Comparison of ENCODE assay signal across 8 cellular contexts in genomic region chr22:44172370-44173108, GRCh38. TPM values are rescaled to one million over a fixed set of nuclear protein-coding genes. Genes with fewer than 3 reads are reported as not detected.
DNase-seq lines count a peak whose midpoint lies in the region; ATAC-seq and TF ChIP-seq lines count a peak whose summit lies in the region.

No MANE protein-coding gene starts in this region.

- H3K27ac ChIP-seq in right lobe of liver = peak overlapping the region in 1 of 3 donors; percentile 33

- 37% methylated on average over 17 of the region's 22 CpGs for WGBS in right lobe of liver (ENCODE audit: insufficient coverage, low coverage, low lambda C conversion rate, missing lambda C conversion rate)

- H3K36me3 ChIP-seq in right lobe of liver = no peaks in the 10 kb centered on the region

- in situ Hi-C loops in GM13976 (cut with MboI; ENCODE audit: low sequenced_read_pairs, unreplicated experiment) = no loop called here

- no peaks in the 10 kb centered on the region for H3K27me3 ChIP-seq in right lobe of liver

- peak; percentile 65 for ATAC-seq in HG03095 (IDR thresholded peaks at IDR 0.05; ENCODE audit: unreplicated experiment)
- ATAC-seq in right lobe of liver = peak; percentile 65 to 87 (median 74)
- ATAC-seq in activated CD4-positive, CD25-positive, alpha-beta regulatory T cell treated with anti-CD3 and anti-CD28 coated beads, Interleukin-2, amount 50 U/mL, for 24 hours = no peak

- intact Hi-C loops in right lobe of liver (cut with DNase I) = no loop called here

- TF ChIP-seq CTCF in GM13976 (IDR thresholded peaks at IDR 0.05; ENCODE audit: borderline replicate concordance, control extremely low read depth, extremely low read depth, insufficient read depth, missing control alignments) (no peak), right lobe of liver (IDR thresholded peaks at IDR 0.05) (no peak)

- TF ChIP-seq POLR2A in right lobe of liver (IDR thresholded peaks at IDR 0.05) = no peak

- DNase-seq in GM13976 (ENCODE audit: low spot score) (peak; percentile 85), SW480 (ENCODE audit: low spot score) (peak; percentile 53), right lobe of liver (peak in 2 of 3 donors; percentile 68 to 75), kidney glomerular epithelial cell (lab: John Stamatoyannopoulos, UW) (no peak), cerebellar nuclear complex (lab: John Stamatoyannopoulos, UW) (no peak)
- DNase-seq in stimulated activated CD4-positive, alpha-beta T cell treated with anti-CD3 and anti-CD28 coated beads, Interleukin-4, amount 100 ng/mL, for 1 hour = no peak

- no peaks in the 10 kb centered on the region for H3K4me1 ChIP-seq in right lobe of liver

- no peak overlapping the region for H3K4me3 ChIP-seq in right lobe of liver

- H3K9me3 ChIP-seq in right lobe of liver = no peaks in the 10 kb centered on the region

RNA-seq across cellular contexts. Expression of gene PARVG, which starts 8.2 kb away (rescaled TPM):
- 10 to 100 TPM in 2 of 6 experiments, 1 to 10 TPM in 4; 3.7 to 10.8 (median 7.9) TPM for total RNA-seq in right lobe of liver

Comparison
In these comparisons a context has a peak if more than half of its experiments do, and no peak if none do; other contexts are left out.
1. DNase-seq: peak in GM13976 (single experiment), SW480 (single experiment) and right lobe of liver (2 of 3); none in kidney glomerular epithelial cell (single experiment), stimulated activated CD4-positive, alpha-beta T cell treated with anti-CD3 and anti-CD28 coated beads, Interleukin-4, amount 100 ng/mL, for 1 hour (single experiment) and cerebellar nuclear complex (0 of 2).
2. ATAC-seq: peak in HG03095 (single experiment) and right lobe of liver (4 of 4); none in activated CD4-positive, CD25-positive, alpha-beta regulatory T cell treated with anti-CD3 and anti-CD28 coated beads, Interleukin-2, amount 50 U/mL, for 24 hours (0 of 2).